8 cellular contexts compared by ENCODE assay signal in genomic region chr6:17884501-17885039, GRCh38.
DNase-seq lines count a peak whose midpoint lies in the region; ATAC-seq lines count a peak whose summit lies in the region.

No MANE protein-coding gene starts in this region.

- peaks cover 12% of the 10 kb centered on the region for H3K4me1 Mint-ChIP-seq in T-helper 1 cell treated with Interleukin-12 subunit alpha and Interleukin-12 subunit beta and Interleukin-4 antibody, amounts not matched to agents 30 μg/mL and 1 μg/mL, for 36 hours (ENCODE audit: low read depth)
- H3K4me1 Mint-ChIP-seq in natural killer cell treated with Interleukin-12 subunit alpha and Interleukin-12 subunit beta and Interleukin-15 and Interleukin-18, amount 100 ng/mL, for 72 hours (ENCODE audit: low read depth in 2 of 2): peaks cover 41% of the 10 kb centered on the region in 2 donors
- peaks cover 12% of the 10 kb centered on the region for H3K4me1 Mint-ChIP-seq in activated CD4-positive, alpha-beta T cell treated with anti-CD3 and anti-CD28 coated beads, Interleukin-2, amount 10 ng/mL, durations not matched to agents 24 days and 14 days

- intact Hi-C loops in activated CD4-positive, alpha-beta T cell treated with anti-CD3 and anti-CD28 coated beads, Interleukin-2, amount 10 ng/mL, durations not matched to agents 24 days and 14 days (cut with micrococcal nuclease): loop anchor here (5.0 to 10.0 kb wide), 2 partner anchors 108 to 230 kb away; no protein-coding TSS in a partner anchor

- no peaks in the 10 kb centered on the region for H3K36me3 Mint-ChIP-seq in T-helper 1 cell treated with Interleukin-12 subunit alpha and Interleukin-12 subunit beta and Interleukin-4 antibody, amounts not matched to agents 30 μg/mL and 1 μg/mL, for 36 hours (ENCODE audit: low read depth)
- no peaks in the 10 kb centered on the region for H3K36me3 Mint-ChIP-seq in natural killer cell treated with Interleukin-12 subunit alpha and Interleukin-12 subunit beta and Interleukin-15 and Interleukin-18, amount 100 ng/mL, for 72 hours
- H3K36me3 Mint-ChIP-seq in activated CD4-positive, alpha-beta T cell treated with anti-CD3 and anti-CD28 coated beads, Interleukin-2, amount 10 ng/mL, durations not matched to agents 24 days and 14 days (ENCODE audit: low read depth): no peaks in the 10 kb centered on the region

- ATAC-seq in activated CD4-positive, CD25-positive, alpha-beta regulatory T cell treated with anti-CD3 and anti-CD28 coated beads, Interleukin-2, amount 50 U/mL, for 24 hours: peak; percentile 73
- peak; percentile 71 for ATAC-seq in HG02943 (IDR thresholded peaks at IDR 0.05; ENCODE audit: low read depth, unreplicated experiment)
- ATAC-seq in natural killer cell treated with Interleukin-12 subunit alpha and Interleukin-12 subunit beta and Interleukin-15 and Interleukin-18, amount 100 ng/mL, for 72 hours: peak; percentile 84 to 89

- peak overlapping the region; percentile 10 for H3K4me3 Mint-ChIP-seq in T-helper 1 cell treated with Interleukin-12 subunit alpha and Interleukin-12 subunit beta and Interleukin-4 antibody, amounts not matched to agents 30 μg/mL and 1 μg/mL, for 36 hours
- peak overlapping the region; percentile 77 for H3K4me3 Mint-ChIP-seq in natural killer cell treated with Interleukin-12 subunit alpha and Interleukin-12 subunit beta and Interleukin-15 and Interleukin-18, amount 100 ng/mL, for 72 hours
- no peak overlapping the region for H3K4me3 Mint-ChIP-seq in activated CD4-positive, alpha-beta T cell treated with anti-CD3 and anti-CD28 coated beads, Interleukin-2, amount 10 ng/mL, durations not matched to agents 24 days and 14 days

- no peak for DNase-seq in activated CD4-positive, CD25-positive, alpha-beta regulatory T cell (lab: John Stamatoyannopoulos, UW)
- no peak for DNase-seq in natural killer cell treated with Interleukin-12 subunit alpha and Interleukin-12 subunit beta and Interleukin-15 and Interleukin-18, amount 100 ng/mL, for 72 hours (ENCODE audit: low spot score)
- no peak for DNase-seq in NCI-H2227 treated with DMSO at 0.1 percent for 48 hours (lab: John Stamatoyannopoulos, UW)
- no peak for DNase-seq in activated CD4-positive, alpha-beta T cell treated with anti-CD3 and anti-CD28 coated beads, Interleukin-2, amount 10 ng/mL, durations not matched to agents 24 days and 14 days
- DNase-seq in amniotic stem cell (lab: John Stamatoyannopoulos, UW): no peak

- H3K27ac Mint-ChIP-seq in T-helper 1 cell treated with Interleukin-12 subunit alpha and Interleukin-12 subunit beta and Interleukin-4 antibody, amounts not matched to agents 30 μg/mL and 1 μg/mL, for 36 hours: no peak overlapping the region
- H3K27ac Mint-ChIP-seq in natural killer cell treated with Interleukin-12 subunit alpha and Interleukin-12 subunit beta and Interleukin-15 and Interleukin-18, amount 100 ng/mL, for 72 hours: peak overlapping the region; percentile 71 to 91
- no peak overlapping the region for H3K27ac Mint-ChIP-seq in activated CD4-positive, alpha-beta T cell treated with anti-CD3 and anti-CD28 coated beads, Interleukin-2, amount 10 ng/mL, durations not matched to agents 24 days and 14 days

- H3K9me3 Mint-ChIP-seq in T-helper 1 cell treated with Interleukin-12 subunit alpha and Interleukin-12 subunit beta and Interleukin-4 antibody, amounts not matched to agents 30 μg/mL and 1 μg/mL, for 36 hours: no peaks in the 10 kb centered on the region
- no peaks in the 10 kb centered on the region for H3K9me3 Mint-ChIP-seq in natural killer cell treated with Interleukin-12 subunit alpha and Interleukin-12 subunit beta and Interleukin-15 and Interleukin-18, amount 100 ng/mL, for 72 hours
- H3K9me3 Mint-ChIP-seq in activated CD4-positive, alpha-beta T cell treated with anti-CD3 and anti-CD28 coated beads, Interleukin-2, amount 10 ng/mL, durations not matched to agents 24 days and 14 days: no peaks in the 10 kb centered on the region

- peaks cover 26% of the 10 kb centered on the region for H3K27me3 Mint-ChIP-seq in T-helper 1 cell treated with Interleukin-12 subunit alpha and Interleukin-12 subunit beta and Interleukin-4 antibody, amounts not matched to agents 30 μg/mL and 1 μg/mL, for 36 hours (ENCODE audit: low read depth)
- H3K27me3 Mint-ChIP-seq in natural killer cell treated with Interleukin-12 subunit alpha and Interleukin-12 subunit beta and Interleukin-15 and Interleukin-18, amount 100 ng/mL, for 72 hours: no peaks in the 10 kb centered on the region
- peaks cover 34% of the 10 kb centered on the region for H3K27me3 Mint-ChIP-seq in activated CD4-positive, alpha-beta T cell treated with anti-CD3 and anti-CD28 coated beads, Interleukin-2, amount 10 ng/mL, durations not matched to agents 24 days and 14 days

Comparison
In these comparisons a context has a peak if more than half of its experiments do, and no peak if none do; other contexts are left out.
1. H3K27ac Mint-ChIP-seq: peak in natural killer cell treated with Interleukin-12 subunit alpha and Interleukin-12 subunit beta and Interleukin-15 and Interleukin-18, amount 100 ng/mL, for 72 hours (2 of 2); none in T-helper 1 cell treated with Interleukin-12 subunit alpha and Interleukin-12 subunit beta and Interleukin-4 antibody, amounts not matched to agents 30 μg/mL and 1 μg/mL, for 36 hours (single experiment) and activated CD4-positive, alpha-beta T cell treated with anti-CD3 and anti-CD28 coated beads, Interleukin-2, amount 10 ng/mL, durations not matched to agents 24 days and 14 days (single experiment).
2. Peak in every context shown above with its lines, with median percentiles within 50 percentile points of each other: ATAC-seq.